ENCODE assay signal across 18 cellular contexts in genomic region chr1:13956386-13956785, GRCh38.
DNase-seq lines count a peak whose midpoint lies in the region; ATAC-seq and TF ChIP-seq lines count a peak whose summit lies in the region.
"Had no signal": no experiment of that assay in that cellular context is flagged by ENCODE, and none has a peak within 500 bp of the region (broad histone marks: within the 10 kb centered on the region; RNA-seq: fewer than 3 reads in every experiment).

No MANE protein-coding gene starts in this region.

- ATAC-seq in HG03280 (IDR thresholded peaks at IDR 0.05; ENCODE audit: unreplicated experiment) (no peak), GM19328 (IDR thresholded peaks at IDR 0.05; ENCODE audit: unreplicated experiment) (no peak), GM19463 (IDR thresholded peaks at IDR 0.05; ENCODE audit: unreplicated experiment) (no peak)
- ATAC-seq: GM12878, GM23338, K562, Panc1, SK-N-SH treated with all-trans-retinoic acid at 6 μM for 48 hours had no signal

- no peak overlapping the region for H3K4me3 ChIP-seq in AG10803 (ENCODE audit: low read length)
- no peak overlapping the region for H3K4me3 ChIP-seq in choroid plexus epithelial cell (ENCODE audit: low read depth, low read length)
- H3K4me3 ChIP-seq: BLaER1 treated with 17β-estradiol and CSF1 and Interleukin-3, amounts not matched to agents 10 nM and 100 nM; GM12878; GM23338; K562 had no signal

- DNase-seq in AG10803 (ENCODE audit: low read depth) (peak; percentile 6), HS-5 (ENCODE audit: low read depth) (peak; percentile 50), choroid plexus epithelial cell (ENCODE audit: low read depth) (peak; percentile 49), left kidney (ENCODE audit: low read depth, low spot score) (peak; percentile 25)
- DNase-seq: DMS153, NCI-H2029 treated with DMSO at 0.1 percent for 48 hours, NCI-H510A, NCI-H82, Right ventricle myocardium superior had no signal

- TF ChIP-seq CTCF in AG10803 (conservative IDR thresholded peaks at IDR 0.05; ENCODE audit: low read length) = no peak
- TF ChIP-seq CTCF in choroid plexus epithelial cell (conservative IDR thresholded peaks at IDR 0.05; ENCODE audit: low read depth, low read length) = no peak
